ENCODE assay signal across 2 cellular contexts in the genomic region with DNA sequence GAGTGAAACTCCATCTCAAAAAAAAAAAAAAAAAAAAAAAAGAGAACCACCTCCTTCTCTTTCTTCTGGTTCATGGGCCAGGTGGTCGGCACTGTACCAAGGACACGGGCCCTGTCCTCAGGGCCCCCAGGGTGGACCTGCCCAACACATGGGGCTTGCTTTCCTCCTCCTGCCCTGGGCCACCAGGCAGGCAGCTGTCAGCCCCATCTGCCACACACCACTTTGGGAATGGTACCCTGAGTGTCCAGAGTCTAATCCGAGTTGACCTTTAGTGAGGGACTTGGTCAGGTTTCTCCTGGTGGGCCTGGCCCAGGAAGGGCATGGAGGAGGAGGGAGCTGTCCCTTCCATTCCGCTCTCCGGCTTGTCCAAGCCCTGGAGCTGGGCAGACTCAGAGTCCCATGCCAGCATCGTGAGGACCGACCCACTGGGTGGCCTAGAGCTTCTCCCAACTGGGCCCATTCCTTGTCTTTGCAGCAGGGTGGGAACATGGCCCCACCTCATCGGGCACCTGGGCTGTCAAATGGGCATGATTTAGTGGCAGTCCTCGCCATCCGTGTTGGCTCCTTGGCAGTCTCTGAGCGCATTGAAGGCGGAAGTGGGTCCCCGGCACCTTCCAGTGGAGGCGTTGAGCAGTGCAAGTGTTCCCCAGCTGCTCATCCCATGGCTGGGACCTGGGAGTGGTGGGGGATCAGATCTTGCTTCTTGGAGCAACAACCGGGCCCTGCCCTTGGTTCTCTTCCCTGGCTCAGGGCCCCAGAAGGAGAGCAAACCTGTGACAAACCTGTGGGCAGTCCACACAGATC.
TF ChIP-seq lines count a peak whose summit lies in the region.

No MANE protein-coding gene starts in this region.

TF ChIP-seq in GM23338, 12 proteins besides CTCF, POLR2A, EP300 and RAD21:
- TF ChIP-seq, protein P1, sequence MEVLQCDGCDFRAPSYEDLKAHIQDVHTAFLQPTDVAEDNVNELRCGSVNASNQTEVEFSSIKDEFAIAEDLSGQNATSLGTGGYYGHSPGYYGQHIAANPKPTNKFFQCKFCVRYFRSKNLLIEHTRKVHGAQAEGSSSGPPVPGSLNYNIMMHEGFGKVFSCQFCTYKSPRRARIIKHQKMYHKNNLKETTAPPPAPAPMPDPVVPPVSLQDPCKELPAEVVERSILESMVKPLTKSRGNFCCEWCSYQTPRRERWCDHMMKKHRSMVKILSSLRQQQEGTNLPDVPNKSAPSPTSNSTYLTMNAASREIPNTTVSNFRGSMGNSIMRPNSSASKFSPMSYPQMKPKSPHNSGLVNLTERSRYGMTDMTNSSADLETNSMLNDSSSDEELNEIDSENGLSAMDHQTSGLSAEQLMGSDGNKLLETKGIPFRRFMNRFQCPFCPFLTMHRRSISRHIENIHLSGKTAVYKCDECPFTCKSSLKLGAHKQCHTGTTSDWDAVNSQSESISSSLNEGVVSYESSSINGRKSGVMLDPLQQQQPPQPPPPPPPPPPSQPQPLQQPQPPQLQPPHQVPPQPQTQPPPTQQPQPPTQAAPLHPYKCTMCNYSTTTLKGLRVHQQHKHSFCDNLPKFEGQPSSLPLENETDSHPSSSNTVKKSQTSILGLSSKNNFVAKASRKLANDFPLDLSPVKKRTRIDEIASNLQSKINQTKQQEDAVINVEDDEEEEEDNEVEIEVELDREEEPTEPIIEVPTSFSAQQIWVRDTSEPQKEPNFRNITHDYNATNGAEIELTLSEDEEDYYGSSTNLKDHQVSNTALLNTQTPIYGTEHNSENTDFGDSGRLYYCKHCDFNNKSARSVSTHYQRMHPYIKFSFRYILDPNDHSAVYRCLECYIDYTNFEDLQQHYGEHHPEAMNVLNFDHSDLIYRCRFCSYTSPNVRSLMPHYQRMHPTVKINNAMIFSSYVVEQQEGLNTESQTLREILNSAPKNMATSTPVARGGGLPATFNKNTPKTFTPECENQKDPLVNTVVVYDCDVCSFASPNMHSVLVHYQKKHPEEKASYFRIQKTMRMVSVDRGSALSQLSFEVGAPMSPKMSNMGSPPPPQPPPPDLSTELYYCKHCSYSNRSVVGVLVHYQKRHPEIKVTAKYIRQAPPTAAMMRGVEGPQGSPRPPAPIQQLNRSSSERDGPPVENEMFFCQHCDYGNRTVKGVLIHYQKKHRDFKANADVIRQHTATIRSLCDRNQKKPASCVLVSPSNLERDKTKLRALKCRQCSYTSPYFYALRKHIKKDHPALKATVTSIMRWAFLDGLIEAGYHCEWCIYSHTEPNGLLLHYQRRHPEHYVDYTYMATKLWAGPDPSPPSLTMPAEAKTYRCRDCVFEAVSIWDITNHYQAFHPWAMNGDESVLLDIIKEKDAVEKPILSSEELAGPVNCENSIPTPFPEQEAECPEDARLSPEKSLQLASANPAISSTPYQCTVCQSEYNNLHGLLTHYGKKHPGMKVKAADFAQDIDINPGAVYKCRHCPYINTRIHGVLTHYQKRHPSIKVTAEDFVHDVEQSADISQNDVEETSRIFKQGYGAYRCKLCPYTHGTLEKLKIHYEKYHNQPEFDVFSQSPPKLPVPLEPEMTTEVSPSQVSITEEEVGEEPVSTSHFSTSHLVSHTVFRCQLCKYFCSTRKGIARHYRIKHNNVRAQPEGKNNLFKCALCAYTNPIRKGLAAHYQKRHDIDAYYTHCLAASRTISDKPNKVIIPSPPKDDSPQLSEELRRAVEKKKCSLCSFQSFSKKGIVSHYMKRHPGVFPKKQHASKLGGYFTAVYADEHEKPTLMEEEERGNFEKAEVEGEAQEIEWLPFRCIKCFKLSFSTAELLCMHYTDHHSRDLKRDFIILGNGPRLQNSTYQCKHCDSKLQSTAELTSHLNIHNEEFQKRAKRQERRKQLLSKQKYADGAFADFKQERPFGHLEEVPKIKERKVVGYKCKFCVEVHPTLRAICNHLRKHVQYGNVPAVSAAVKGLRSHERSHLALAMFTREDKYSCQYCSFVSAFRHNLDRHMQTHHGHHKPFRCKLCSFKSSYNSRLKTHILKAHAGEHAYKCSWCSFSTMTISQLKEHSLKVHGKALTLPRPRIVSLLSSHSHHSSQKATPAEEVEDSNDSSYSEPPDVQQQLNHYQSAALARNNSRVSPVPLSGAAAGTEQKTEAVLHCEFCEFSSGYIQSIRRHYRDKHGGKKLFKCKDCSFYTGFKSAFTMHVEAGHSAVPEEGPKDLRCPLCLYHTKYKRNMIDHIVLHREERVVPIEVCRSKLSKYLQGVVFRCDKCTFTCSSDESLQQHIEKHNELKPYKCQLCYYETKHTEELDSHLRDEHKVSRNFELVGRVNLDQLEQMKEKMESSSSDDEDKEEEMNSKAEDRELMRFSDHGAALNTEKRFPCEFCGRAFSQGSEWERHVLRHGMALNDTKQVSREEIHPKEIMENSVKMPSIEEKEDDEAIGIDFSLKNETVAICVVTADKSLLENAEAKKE (CRISPR knock-in tag; IDR thresholded peaks at IDR 0.05), result no peak
- TF ChIP-seq ZNF331 (CRISPR knock-in tag; IDR thresholded peaks at IDR 0.05; ENCODE audit: low read depth) (no peak), EZH2phosphoT487 (IDR thresholded peaks at IDR 0.05; ENCODE audit: unreplicated experiment) (no peak), CREB1 (CRISPR knock-in tag; IDR thresholded peaks at IDR 0.05; ENCODE audit: low read depth) (no peak), ZNF114 (CRISPR knock-in tag; IDR thresholded peaks at IDR 0.05) (no peak), JUNB (IDR thresholded peaks at IDR 0.05; ENCODE audit: unreplicated experiment) (no peak), STAT1 (IDR thresholded peaks at IDR 0.05; ENCODE audit: unreplicated experiment) (no peak), EZH2 (IDR thresholded peaks at IDR 0.05; ENCODE audit: low read depth, unreplicated experiment) (no peak)
TF ChIP-seq in GM23338: peak in this region for 0.

TF ChIP-seq in K562, 482 proteins besides CTCF, POLR2A, EP300 and RAD21:
- TF ChIP-seq, protein P2, sequence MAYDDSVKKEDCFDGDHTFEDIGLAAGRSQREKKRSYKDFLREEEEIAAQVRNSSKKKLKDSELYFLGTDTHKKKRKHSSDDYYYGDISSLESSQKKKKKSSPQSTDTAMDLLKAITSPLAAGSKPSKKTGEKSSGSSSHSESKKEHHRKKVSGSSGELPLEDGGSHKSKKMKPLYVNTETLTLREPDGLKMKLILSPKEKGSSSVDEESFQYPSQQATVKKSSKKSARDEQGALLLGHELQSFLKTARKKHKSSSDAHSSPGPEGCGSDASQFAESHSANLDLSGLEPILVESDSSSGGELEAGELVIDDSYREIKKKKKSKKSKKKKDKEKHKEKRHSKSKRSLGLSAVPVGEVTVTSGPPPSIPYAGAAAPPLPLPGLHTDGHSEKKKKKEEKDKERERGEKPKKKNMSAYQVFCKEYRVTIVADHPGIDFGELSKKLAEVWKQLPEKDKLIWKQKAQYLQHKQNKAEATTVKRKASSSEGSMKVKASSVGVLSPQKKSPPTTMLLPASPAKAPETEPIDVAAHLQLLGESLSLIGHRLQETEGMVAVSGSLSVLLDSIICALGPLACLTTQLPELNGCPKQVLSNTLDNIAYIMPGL (CRISPR knock-in tag; IDR thresholded peaks at IDR 0.05), result peak; percentile 25; the same call in 1 of the 2 replicates
- TF ChIP-seq BRD9 (IDR thresholded peaks at IDR 0.05; ENCODE audit: low read depth, partially characterized antibody) (no peak), POU5F1 (IDR thresholded peaks at IDR 0.05; ENCODE audit: borderline replicate concordance, low read depth, low read length, partially characterized antibody) (peak; percentile 58), SETDB1 (IDR thresholded peaks at IDR 0.05; ENCODE audit: low read length) (no peak), CHD2 (IDR thresholded peaks at IDR 0.05; ENCODE audit: low read depth, low read length) (0 out of 2 replicates have a peak, but pooled peaks have one; percentile 13), HCFC1 (IDR thresholded peaks at IDR 0.05; ENCODE audit: low read depth, low read length) (0 out of 2 replicates have a peak, but pooled peaks have one; percentile 6), MAFK (IDR thresholded peaks at IDR 0.05; ENCODE audit: low read length) (0 out of 2 replicates have a peak, but pooled peaks have one; percentile 28), SP2 (IDR thresholded peaks at IDR 0.05; ENCODE audit: extremely low read depth, low read depth, low read length, poor library complexity, severe bottlenecking) (peak; percentile 13), XRCC3 (IDR thresholded peaks at IDR 0.05) (no peak)
- TF ChIP-seq, protein P3, sequence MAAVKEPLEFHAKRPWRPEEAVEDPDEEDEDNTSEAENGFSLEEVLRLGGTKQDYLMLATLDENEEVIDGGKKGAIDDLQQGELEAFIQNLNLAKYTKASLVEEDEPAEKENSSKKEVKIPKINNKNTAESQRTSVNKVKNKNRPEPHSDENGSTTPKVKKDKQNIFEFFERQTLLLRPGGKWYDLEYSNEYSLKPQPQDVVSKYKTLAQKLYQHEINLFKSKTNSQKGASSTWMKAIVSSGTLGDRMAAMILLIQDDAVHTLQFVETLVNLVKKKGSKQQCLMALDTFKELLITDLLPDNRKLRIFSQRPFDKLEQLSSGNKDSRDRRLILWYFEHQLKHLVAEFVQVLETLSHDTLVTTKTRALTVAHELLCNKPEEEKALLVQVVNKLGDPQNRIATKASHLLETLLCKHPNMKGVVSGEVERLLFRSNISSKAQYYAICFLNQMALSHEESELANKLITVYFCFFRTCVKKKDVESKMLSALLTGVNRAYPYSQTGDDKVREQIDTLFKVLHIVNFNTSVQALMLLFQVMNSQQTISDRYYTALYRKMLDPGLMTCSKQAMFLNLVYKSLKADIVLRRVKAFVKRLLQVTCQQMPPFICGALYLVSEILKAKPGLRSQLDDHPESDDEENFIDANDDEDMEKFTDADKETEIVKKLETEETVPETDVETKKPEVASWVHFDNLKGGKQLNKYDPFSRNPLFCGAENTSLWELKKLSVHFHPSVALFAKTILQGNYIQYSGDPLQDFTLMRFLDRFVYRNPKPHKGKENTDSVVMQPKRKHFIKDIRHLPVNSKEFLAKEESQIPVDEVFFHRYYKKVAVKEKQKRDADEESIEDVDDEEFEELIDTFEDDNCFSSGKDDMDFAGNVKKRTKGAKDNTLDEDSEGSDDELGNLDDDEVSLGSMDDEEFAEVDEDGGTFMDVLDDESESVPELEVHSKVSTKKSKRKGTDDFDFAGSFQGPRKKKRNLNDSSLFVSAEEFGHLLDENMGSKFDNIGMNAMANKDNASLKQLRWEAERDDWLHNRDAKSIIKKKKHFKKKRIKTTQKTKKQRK (IDR thresholded peaks at IDR 0.05; ENCODE audit: borderline replicate concordance, low read depth, low read length), result 0 out of 2 replicates have a peak, but pooled peaks have one; percentile 1
- TF ChIP-seq, protein P4, sequence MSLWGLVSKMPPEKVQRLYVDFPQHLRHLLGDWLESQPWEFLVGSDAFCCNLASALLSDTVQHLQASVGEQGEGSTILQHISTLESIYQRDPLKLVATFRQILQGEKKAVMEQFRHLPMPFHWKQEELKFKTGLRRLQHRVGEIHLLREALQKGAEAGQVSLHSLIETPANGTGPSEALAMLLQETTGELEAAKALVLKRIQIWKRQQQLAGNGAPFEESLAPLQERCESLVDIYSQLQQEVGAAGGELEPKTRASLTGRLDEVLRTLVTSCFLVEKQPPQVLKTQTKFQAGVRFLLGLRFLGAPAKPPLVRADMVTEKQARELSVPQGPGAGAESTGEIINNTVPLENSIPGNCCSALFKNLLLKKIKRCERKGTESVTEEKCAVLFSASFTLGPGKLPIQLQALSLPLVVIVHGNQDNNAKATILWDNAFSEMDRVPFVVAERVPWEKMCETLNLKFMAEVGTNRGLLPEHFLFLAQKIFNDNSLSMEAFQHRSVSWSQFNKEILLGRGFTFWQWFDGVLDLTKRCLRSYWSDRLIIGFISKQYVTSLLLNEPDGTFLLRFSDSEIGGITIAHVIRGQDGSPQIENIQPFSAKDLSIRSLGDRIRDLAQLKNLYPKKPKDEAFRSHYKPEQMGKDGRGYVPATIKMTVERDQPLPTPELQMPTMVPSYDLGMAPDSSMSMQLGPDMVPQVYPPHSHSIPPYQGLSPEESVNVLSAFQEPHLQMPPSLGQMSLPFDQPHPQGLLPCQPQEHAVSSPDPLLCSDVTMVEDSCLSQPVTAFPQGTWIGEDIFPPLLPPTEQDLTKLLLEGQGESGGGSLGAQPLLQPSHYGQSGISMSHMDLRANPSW (CRISPR knock-in tag; IDR thresholded peaks at IDR 0.05), result peak; percentile 76
TF ChIP-seq in K562: peak in this region for 8.
